1 cellular context compared by ENCODE assay signal in genomic region chr21:42214081-42214750, GRCh38.
TF ChIP-seq lines count a peak whose summit lies in the region.

No MANE protein-coding gene starts in this region.

TF ChIP-seq in H1, 55 proteins besides CTCF, POLR2A, EP300 and RAD21 (continued from another document):
- TF ChIP-seq, protein P1, sequence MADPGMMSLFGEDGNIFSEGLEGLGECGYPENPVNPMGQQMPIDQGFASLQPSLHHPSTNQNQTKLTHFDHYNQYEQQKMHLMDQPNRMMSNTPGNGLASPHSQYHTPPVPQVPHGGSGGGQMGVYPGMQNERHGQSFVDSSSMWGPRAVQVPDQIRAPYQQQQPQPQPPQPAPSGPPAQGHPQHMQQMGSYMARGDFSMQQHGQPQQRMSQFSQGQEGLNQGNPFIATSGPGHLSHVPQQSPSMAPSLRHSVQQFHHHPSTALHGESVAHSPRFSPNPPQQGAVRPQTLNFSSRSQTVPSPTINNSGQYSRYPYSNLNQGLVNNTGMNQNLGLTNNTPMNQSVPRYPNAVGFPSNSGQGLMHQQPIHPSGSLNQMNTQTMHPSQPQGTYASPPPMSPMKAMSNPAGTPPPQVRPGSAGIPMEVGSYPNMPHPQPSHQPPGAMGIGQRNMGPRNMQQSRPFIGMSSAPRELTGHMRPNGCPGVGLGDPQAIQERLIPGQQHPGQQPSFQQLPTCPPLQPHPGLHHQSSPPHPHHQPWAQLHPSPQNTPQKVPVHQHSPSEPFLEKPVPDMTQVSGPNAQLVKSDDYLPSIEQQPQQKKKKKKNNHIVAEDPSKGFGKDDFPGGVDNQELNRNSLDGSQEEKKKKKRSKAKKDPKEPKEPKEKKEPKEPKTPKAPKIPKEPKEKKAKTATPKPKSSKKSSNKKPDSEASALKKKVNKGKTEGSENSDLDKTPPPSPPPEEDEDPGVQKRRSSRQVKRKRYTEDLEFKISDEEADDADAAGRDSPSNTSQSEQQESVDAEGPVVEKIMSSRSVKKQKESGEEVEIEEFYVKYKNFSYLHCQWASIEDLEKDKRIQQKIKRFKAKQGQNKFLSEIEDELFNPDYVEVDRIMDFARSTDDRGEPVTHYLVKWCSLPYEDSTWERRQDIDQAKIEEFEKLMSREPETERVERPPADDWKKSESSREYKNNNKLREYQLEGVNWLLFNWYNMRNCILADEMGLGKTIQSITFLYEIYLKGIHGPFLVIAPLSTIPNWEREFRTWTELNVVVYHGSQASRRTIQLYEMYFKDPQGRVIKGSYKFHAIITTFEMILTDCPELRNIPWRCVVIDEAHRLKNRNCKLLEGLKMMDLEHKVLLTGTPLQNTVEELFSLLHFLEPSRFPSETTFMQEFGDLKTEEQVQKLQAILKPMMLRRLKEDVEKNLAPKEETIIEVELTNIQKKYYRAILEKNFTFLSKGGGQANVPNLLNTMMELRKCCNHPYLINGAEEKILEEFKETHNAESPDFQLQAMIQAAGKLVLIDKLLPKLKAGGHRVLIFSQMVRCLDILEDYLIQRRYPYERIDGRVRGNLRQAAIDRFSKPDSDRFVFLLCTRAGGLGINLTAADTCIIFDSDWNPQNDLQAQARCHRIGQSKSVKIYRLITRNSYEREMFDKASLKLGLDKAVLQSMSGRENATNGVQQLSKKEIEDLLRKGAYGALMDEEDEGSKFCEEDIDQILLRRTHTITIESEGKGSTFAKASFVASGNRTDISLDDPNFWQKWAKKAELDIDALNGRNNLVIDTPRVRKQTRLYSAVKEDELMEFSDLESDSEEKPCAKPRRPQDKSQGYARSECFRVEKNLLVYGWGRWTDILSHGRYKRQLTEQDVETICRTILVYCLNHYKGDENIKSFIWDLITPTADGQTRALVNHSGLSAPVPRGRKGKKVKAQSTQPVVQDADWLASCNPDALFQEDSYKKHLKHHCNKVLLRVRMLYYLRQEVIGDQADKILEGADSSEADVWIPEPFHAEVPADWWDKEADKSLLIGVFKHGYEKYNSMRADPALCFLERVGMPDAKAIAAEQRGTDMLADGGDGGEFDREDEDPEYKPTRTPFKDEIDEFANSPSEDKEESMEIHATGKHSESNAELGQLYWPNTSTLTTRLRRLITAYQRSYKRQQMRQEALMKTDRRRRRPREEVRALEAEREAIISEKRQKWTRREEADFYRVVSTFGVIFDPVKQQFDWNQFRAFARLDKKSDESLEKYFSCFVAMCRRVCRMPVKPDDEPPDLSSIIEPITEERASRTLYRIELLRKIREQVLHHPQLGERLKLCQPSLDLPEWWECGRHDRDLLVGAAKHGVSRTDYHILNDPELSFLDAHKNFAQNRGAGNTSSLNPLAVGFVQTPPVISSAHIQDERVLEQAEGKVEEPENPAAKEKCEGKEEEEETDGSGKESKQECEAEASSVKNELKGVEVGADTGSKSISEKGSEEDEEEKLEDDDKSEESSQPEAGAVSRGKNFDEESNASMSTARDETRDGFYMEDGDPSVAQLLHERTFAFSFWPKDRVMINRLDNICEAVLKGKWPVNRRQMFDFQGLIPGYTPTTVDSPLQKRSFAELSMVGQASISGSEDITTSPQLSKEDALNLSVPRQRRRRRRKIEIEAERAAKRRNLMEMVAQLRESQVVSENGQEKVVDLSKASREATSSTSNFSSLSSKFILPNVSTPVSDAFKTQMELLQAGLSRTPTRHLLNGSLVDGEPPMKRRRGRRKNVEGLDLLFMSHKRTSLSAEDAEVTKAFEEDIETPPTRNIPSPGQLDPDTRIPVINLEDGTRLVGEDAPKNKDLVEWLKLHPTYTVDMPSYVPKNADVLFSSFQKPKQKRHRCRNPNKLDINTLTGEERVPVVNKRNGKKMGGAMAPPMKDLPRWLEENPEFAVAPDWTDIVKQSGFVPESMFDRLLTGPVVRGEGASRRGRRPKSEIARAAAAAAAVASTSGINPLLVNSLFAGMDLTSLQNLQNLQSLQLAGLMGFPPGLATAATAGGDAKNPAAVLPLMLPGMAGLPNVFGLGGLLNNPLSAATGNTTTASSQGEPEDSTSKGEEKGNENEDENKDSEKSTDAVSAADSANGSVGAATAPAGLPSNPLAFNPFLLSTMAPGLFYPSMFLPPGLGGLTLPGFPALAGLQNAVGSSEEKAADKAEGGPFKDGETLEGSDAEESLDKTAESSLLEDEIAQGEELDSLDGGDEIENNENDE (IDR thresholded peaks at IDR 0.05; ENCODE audit: insufficient replicate concordance, low read length): no peak
- TF ChIP-seq TAF1 (IDR thresholded peaks at IDR 0.05; ENCODE audit: low read depth, low read length): no peak
- TF ChIP-seq TEAD4 (IDR thresholded peaks at IDR 0.05; ENCODE audit: low read depth, low read length): no peak
- no peak for TF ChIP-seq EZH2 (IDR thresholded peaks at IDR 0.05; ENCODE audit: low read depth, low read length, severe bottlenecking)
- no peak for TF ChIP-seq NRF1 (IDR thresholded peaks at IDR 0.05; ENCODE audit: low read depth, low read length)
- no peak for TF ChIP-seq HDAC2 (IDR thresholded peaks at IDR 0.05; ENCODE audit: borderline replicate concordance in 1 of 2, low read depth in 2 of 2, low read length in 2 of 2)
- TF ChIP-seq SRF (IDR thresholded peaks at IDR 0.05; ENCODE audit: low read depth, low read length): no peak
- TF ChIP-seq SP1 (IDR thresholded peaks at IDR 0.05; ENCODE audit: low read depth, low read length): no peak
- no peak for TF ChIP-seq JUN (IDR thresholded peaks at IDR 0.05; ENCODE audit: low read depth, low read length)
